ENCODE assay signal across 35 cellular contexts in the genomic region with DNA sequence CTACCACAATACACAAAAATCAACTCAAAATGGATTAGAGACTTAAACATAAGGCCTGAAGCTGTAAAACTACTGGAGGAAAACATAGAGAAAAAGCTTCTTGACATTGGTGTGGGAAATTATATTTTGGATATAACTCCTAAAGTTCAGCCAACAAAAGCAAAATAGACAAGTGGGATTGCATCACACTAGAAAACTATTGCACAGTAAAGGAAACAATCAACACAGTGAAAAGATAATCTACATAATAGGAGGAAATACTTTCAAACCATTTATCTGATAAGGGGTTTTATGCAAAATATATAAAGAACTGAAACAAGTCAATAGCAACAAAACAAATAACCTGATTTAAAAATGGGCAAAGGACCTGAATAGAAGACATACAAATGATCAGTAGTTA. TPM values are rescaled to one million over a fixed set of nuclear protein-coding genes. Genes with fewer than 3 reads are reported as not detected.
DNase-seq lines count a peak whose midpoint lies in the region; ATAC-seq, FAIRE-seq and TF ChIP-seq lines count a peak whose summit lies in the region.
"Had no signal": no experiment of that assay in that cellular context is flagged by ENCODE, and none has a peak within 500 bp of the region (broad histone marks: within the 10 kb centered on the region; RNA-seq: fewer than 3 reads in every experiment).

No MANE protein-coding gene starts in this region.

- H3K9me1 ChIP-seq in K562 (ENCODE audit: control insufficient read depth, insufficient read depth, low read length): no peaks in the 10 kb centered on the region

- H3K79me2 ChIP-seq in GM23248 (ENCODE audit: insufficient read depth) (no peaks in the 10 kb centered on the region), K562 (ENCODE audit: control insufficient read depth, insufficient read depth, low read length) (no peaks in the 10 kb centered on the region)

- CTCF ChIA-PET in A673 (lab: Charles Lee) (no interaction called here), K562 (lab: Yijun Ruan, JAX; ENCODE audit: low intra/inter-chr PET ratio) (no interaction called here)

- in situ Hi-C loops in GM23248 (cut with MboI) (no loop called here), K562 (cut with MboI) (no loop called here)

- H3K9ac ChIP-seq in GM23248 (no peak overlapping the region), K562 (ENCODE audit: insufficient read depth in 1 of 2, low read depth in 2 of 2, low read length in 2 of 2) (no peak overlapping the region)

- FAIRE-seq in K562 (lab: Jason Lieb, UNC): no peak
- FAIRE-seq: A204.1, GM12878 had no signal

- H2AFZ ChIP-seq in GM23248 (no peak overlapping the region), K562 (ENCODE audit: low read depth, low read length) (no peak overlapping the region)

- TF ChIP-seq RAD21 in K562 (CRISPR knock-in tag; conservative IDR thresholded peaks at IDR 0.05 in 1 of 2, IDR thresholded peaks at IDR 0.05 in 1 of 2): no peak

- no peaks in the 10 kb centered on the region for H3K27me3 ChIP-seq in A673 (replicated peaks; ENCODE audit: insufficient read depth, low read depth, low read length, poor library complexity)
- H3K27me3 ChIP-seq in GM23248 (replicated peaks; ENCODE audit: insufficient read depth): no peaks in the 10 kb centered on the region
- H3K27me3 ChIP-seq in K562 (ENCODE audit: control insufficient read depth in 2 of 2, insufficient read depth in 2 of 2, low read length in 2 of 2): no peaks in the 10 kb centered on the region
- H3K27me3 ChIP-seq: BE2C, cardiac muscle cell, colonic mucosa, ovary, SJSA1, thyroid gland had no signal

- TF ChIP-seq POLR2A in K562 (conservative IDR thresholded peaks at IDR 0.05): no peak

- no peaks in the 10 kb centered on the region; the same call in 1 of the 2 replicates for H3K9me2 ChIP-seq in GM23248 (ENCODE audit: insufficient read depth)

- ATAC-seq in K562: no peak
- ATAC-seq in GM18511 (IDR thresholded peaks at IDR 0.05; ENCODE audit: unreplicated experiment): no peak
- ATAC-seq: activated naive CD4-positive, alpha-beta T cell treated with anti-CD3 and anti-CD28 coated beads, Interleukin-2, amount 50 U/mL, for 72 hours; CD8-positive, alpha-beta T cell; esophagus mucosa; GM12878; stimulated activated naive CD8-positive, alpha-beta T cell treated with anti-CD3 and anti-CD28 coated beads, Interleukin-15, amount 100 ng/mL, for 72 hours had no signal

- TF ChIP-seq EP300 in K562 (IDR thresholded peaks at IDR 0.05; ENCODE audit: low read length): no peak

- intact Hi-C loops in A673 (cut with micrococcal nuclease; ENCODE audit: unreplicated experiment) (no loop called here), K562 (cut with micrococcal nuclease) (no loop called here)

- H3K9me3 ChIP-seq in A673 (ENCODE audit: low read depth, low read length, poor library complexity, severe bottlenecking) (peaks cover 17% of the 10 kb centered on the region), GM23248 (ENCODE audit: low read depth) (no peaks in the 10 kb centered on the region), K562 (replicated peaks; ENCODE audit: control insufficient read depth, insufficient read depth, low read depth, low read length) (no peaks in the 10 kb centered on the region)
- H3K9me3 ChIP-seq: BE2C, colonic mucosa, HAP-1, ovary, SJSA1, thyroid gland had no signal

- no TSS peak for BruUV-seq in A673 (replicated peaks; lab: Mats Ljungman, UMichigan)
- BruUV-seq in K562 (replicated peaks; lab: Mats Ljungman, UMichigan): no TSS peak

- no peak overlapping the region for H3K4me3 ChIP-seq in A673 (ENCODE audit: low read depth, low read length, poor library complexity, severe bottlenecking)
- H3K4me3 ChIP-seq in GM23248: no peak overlapping the region
- no peak overlapping the region for H3K4me3 ChIP-seq in K562
- H3K4me3 ChIP-seq: cardiac muscle cell, colonic mucosa, GM12878, HAP-1, ovary, SJSA1, thyroid gland had no signal

- TF ChIP-seq CTCF in A673 (conservative IDR thresholded peaks at IDR 0.05; ENCODE audit: low read depth, low read length) (no peak), K562 (IDR thresholded peaks at IDR 0.05 in 2 of 3, conservative IDR thresholded peaks at IDR 0.05 in 1 of 3; ENCODE audit: insufficient read depth in 2 of 3, low read depth in 1 of 3, low read length in 3 of 3) (no peak)

- POLR2A ChIA-PET in A673 (lab: Charles Lee; ENCODE audit: low non-redundant PET): no interaction called here
- POLR2A ChIA-PET in K562 (lab: Yijun Ruan, JAX): no interaction called here

- H3K4me2 ChIP-seq in GM23248 (ENCODE audit: unreplicated experiment) (no peak overlapping the region), K562 (ENCODE audit: insufficient read depth, low read length) (no peak overlapping the region)

- DNase-seq in A673 (ENCODE audit: low spot score) (peak; percentile 65), GM23248 (peak; percentile 15), K562 (ENCODE audit: extremely low read depth in 1 of 4, low spot score in 3 of 4) (no peak), fibroblast of the conjunctiva (ENCODE audit: low read depth) (peak; percentile 10), nucleus accumbens (lab: John Stamatoyannopoulos, UW) (no peak), ecto neural progenitor cell (ENCODE audit: low spot score) (no peak), NCI-H1436 treated with DMSO at 0.1 percent for 48 hours (lab: John Stamatoyannopoulos, UW) (no peak)
- DNase-seq: activated CD4-positive, alpha-beta T cell treated with anti-CD3 and anti-CD28 coated beads for 48 hours; activated effector memory CD4-positive, alpha-beta T cell treated with Interleukin-2 at 50 U/mL for 16 hours; activated T-cell treated with anti-CD3 and anti-CD28 coated beads, Interleukin-2, amount 50 U/mL, for 1 hour; anterior cingulate cortex; BE2C; CD8-positive, alpha-beta T cell; colonic mucosa; DMS 273 treated with DMSO at 0.1 percent for 48 hours; EL; Kasumi-1; NCI-H2107; NCI-H774; ovary; retina; stimulated activated CD4-positive, alpha-beta T cell treated with anti-CD3 and anti-CD28 coated beads, Interleukin-1b, Interleukin-23, amount 100 ng/mL, for 48 hours; stimulated activated CD8-positive, alpha-beta memory T cell treated with anti-CD3 and anti-CD28 coated beads, Interleukin-4, amount 100 ng/mL, for 48 hours; stimulated activated naive CD8-positive, alpha-beta T cell treated with anti-CD3 and anti-CD28 coated beads, Interleukin-15, amount 100 ng/mL, for 72 hours; T1000; thyroid gland had no signal

- peaks cover 9% of the 10 kb centered on the region for H3F3A ChIP-seq in GM23248 (ENCODE audit: insufficient read depth)

- H3K36me3 ChIP-seq in A673 (ENCODE audit: insufficient read depth, low read length, poor library complexity, severe bottlenecking): peaks cover 9% of the 10 kb centered on the region
- no peaks in the 10 kb centered on the region for H3K36me3 ChIP-seq in GM23248 (ENCODE audit: low read depth)
- no peaks in the 10 kb centered on the region for H3K36me3 ChIP-seq in K562 (ENCODE audit: control insufficient read depth, insufficient read depth, low read length)
- H3K36me3 ChIP-seq: BE2C, cardiac muscle cell, colonic mucosa, HAP-1, ovary, SJSA1, thyroid gland had no signal

- peak overlapping the region; percentile 58 for H3K27ac ChIP-seq in A673 (ENCODE audit: low read depth, low read length, poor library complexity, severe bottlenecking)
- no peak overlapping the region for H3K27ac ChIP-seq in GM23248
- H3K27ac ChIP-seq in K562 (ENCODE audit: extremely low read depth, low read depth, low read length): no peak overlapping the region
- H3K27ac ChIP-seq: cardiac muscle cell, colonic mucosa, HL-60, ovary, SJSA1, thyroid gland had no signal

- H4K20me1 ChIP-seq in GM23248 (ENCODE audit: insufficient read depth) (no peaks in the 10 kb centered on the region), K562 (replicated peaks; ENCODE audit: control insufficient read depth, insufficient read depth, low read length) (no peaks in the 10 kb centered on the region)

- H3K4me1 ChIP-seq in A673 (ENCODE audit: insufficient read depth, low read length, poor library complexity, severe bottlenecking): peaks cover 13% of the 10 kb centered on the region
- peaks cover 14% of the 10 kb centered on the region for H3K4me1 ChIP-seq in GM23248 (ENCODE audit: insufficient read depth)
- H3K4me1 ChIP-seq in K562 (replicated peaks in 1 of 2; ENCODE audit: control insufficient read depth in 2 of 2, insufficient read depth in 2 of 2, low read length in 2 of 2): no peaks in the 10 kb centered on the region
- H3K4me1 ChIP-seq: BE2C, colonic mucosa, HAP-1, SJSA1, thyroid gland had no signal

TF ChIP-seq in K562, 482 proteins besides CTCF, POLR2A, EP300 and RAD21:
- 0 out of 2 replicates have a peak, but pooled peaks have one; percentile 21 for TF ChIP-seq CEBPB (tag; IDR thresholded peaks at IDR 0.05)
- TF ChIP-seq CEBPG (CRISPR knock-in tag; IDR thresholded peaks at IDR 0.05): no peak
- TF ChIP-seq CEBPG (tag; conservative IDR thresholded peaks at IDR 0.05 in 1 of 2, IDR thresholded peaks at IDR 0.05 in 1 of 2): peak in 1 of 2 experiments; percentile 46; a peak in 1 of 4 replicates
- TF ChIP-seq CBFA2T2 (conservative IDR thresholded peaks at IDR 0.05): no peak
- no peak for TF ChIP-seq BDP1 (IDR thresholded peaks at IDR 0.05; ENCODE audit: insufficient read depth, insufficient read length)

RNA-seq across cellular contexts. Expression of gene TP63, which starts 37.6 kb away (rescaled TPM):
- total RNA-seq in A673 (2021): 4.9 and 7.6 TPM in 2 replicates
- not detected in 2 replicates for total RNA-seq in GM23248 (2014; rRNA removed; shearing (Covaris generic))
- polyA plus RNA-seq in GM23248 (2016; fragmentation: Nextera tagmentation; extraction: Ambion mirVana): not detected in 2 replicates
- total RNA-seq in K562 (2011; cell fraction: chromatin; rRNA removed; ENCODE audit: low replicate concordance): 0.51 TPM in 1 of 2 replicates, not detected in the other
- total RNA-seq in K562 (2011; cell fraction: nucleolus; rRNA removed): 0.26 TPM in 1 of 2 replicates, not detected in the other
- 0.29 and 0.31 TPM in 2 replicates for total RNA-seq in K562 (2011; cell fraction: nucleoplasm; rRNA removed)
- 0.50 and 0.82 TPM in 2 replicates for total RNA-seq in K562 (2014; rRNA removed)
- 0.73 and 0.84 TPM in 2 replicates for total RNA-seq in K562 (2014; rRNA removed; fragmentation: Illumina TruSeq; extraction: Trizol)
- total RNA-seq in K562 (2015; rRNA removed; fragmentation: Illumina TruSeq; extraction: Trizol): 1.1 and 1.3 TPM in 2 replicates
- total RNA-seq in K562 (2021): 1.1 and 1.4 TPM in 2 replicates
- polyA plus RNA-seq in K562 (2011; rRNA removed): 0.08 and 0.32 TPM in 2 replicates
- 0.07 and 0.64 TPM in 2 replicates for polyA plus RNA-seq in K562 (2011; cell fraction: cytosol; rRNA removed)
- polyA plus RNA-seq in K562 (2011; cell fraction: nucleus; rRNA removed): 0.08 and 0.46 TPM in 2 replicates
- 0.89 and 1.3 TPM in 2 replicates for polyA plus RNA-seq in K562 (2012)
- 1.1 and 1.4 TPM in 2 replicates for polyA plus RNA-seq in K562 (2014; fragmentation: Illumina TruSeq; extraction: Trizol)
- polyA plus RNA-seq in K562 (2014; fragmentation: Nextera tagmentation; extraction: Ambion mirVana): under 1 TPM; 0.37 to 0.42 TPM
- 0.48 and 0.84 TPM in 2 replicates for polyA plus RNA-seq in K562 (2014; rRNA removed)
- 0.15 and 0.28 TPM in 2 replicates for polyA minus RNA-seq in K562 (2011; rRNA and poly(A)+ RNA removed)
- polyA minus RNA-seq in K562 (2011; cell fraction: cytosol; rRNA and poly(A)+ RNA removed): not detected in 2 replicates
- polyA minus RNA-seq in K562 (2011; cell fraction: nucleus; rRNA and poly(A)+ RNA removed): 0.11 and 0.27 TPM in 2 replicates
- total RNA-seq: cardiac muscle cell; CD8-positive, alpha-beta T cell; colonic mucosa; SJSA1 had no signal
- polyA plus RNA-seq: cardiac muscle cell had no signal

Comparison
In these comparisons a context has a peak if more than half of its experiments do, and no peak if none do; other contexts are left out.
1. DNase-seq: peak in A673 (single experiment), GM23248 (single experiment) and fibroblast of the conjunctiva (single experiment); none in K562 (0 of 4), nucleus accumbens (0 of 56), ecto neural progenitor cell (single experiment) and NCI-H1436 treated with DMSO at 0.1 percent for 48 hours (single experiment).